ENCODE assay signal across 10 cellular contexts in the genomic region with DNA sequence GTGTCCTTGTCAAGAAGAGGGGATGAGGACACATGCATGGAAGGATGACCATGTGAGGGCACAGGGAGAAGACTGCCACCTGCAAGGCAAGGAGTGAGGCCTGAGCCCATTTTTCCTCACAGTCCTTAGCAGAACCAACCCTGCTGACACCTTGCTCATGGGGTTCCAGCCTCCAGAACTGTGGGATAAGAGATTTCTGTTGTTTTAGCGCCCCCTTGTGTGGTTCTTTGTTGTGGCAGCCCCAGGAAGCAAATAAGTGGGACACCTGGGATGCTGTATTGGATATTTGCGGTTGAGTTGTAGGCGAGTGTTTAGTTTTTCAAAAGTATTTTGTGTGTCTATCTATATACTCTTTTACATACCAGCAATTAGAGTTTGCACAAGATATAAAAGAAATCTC.
A peak's percentile ranks its signal among the peaks of the same experiment; 100 is the strongest.
DNase-seq lines count a peak whose midpoint lies in the region; ATAC-seq and TF ChIP-seq lines count a peak whose summit lies in the region.
"Had no signal": no experiment of that assay in that cellular context is flagged by ENCODE, and none has a peak within 500 bp of the region (broad histone marks: within the 10 kb centered on the region; RNA-seq: fewer than 3 reads in every experiment).

No MANE protein-coding gene starts in this region.

- TF ChIP-seq CTCF in AG09309 (IDR thresholded peaks at IDR 0.05; ENCODE audit: control insufficient read depth, insufficient read depth, low read depth, low read length, missing control alignments) = peak; percentile 31
- peak; percentile 57 for TF ChIP-seq CTCF in GM12873 (IDR thresholded peaks at IDR 0.05; ENCODE audit: insufficient read depth, low read depth, low read length, missing control alignments)
- peak; percentile 18 to 45 for TF ChIP-seq CTCF in fibroblast of lung (conservative IDR thresholded peaks at IDR 0.05 in 1 of 2, IDR thresholded peaks at IDR 0.05 in 1 of 2; ENCODE audit: low read depth in 1 of 2, low read length in 2 of 2)

- H3K4me3 ChIP-seq in AG09309 (ENCODE audit: control insufficient read depth, low read depth, low read length) = no peak overlapping the region
- H3K4me3 ChIP-seq in fibroblast of lung (replicated peaks in 1 of 4; ENCODE audit: control extremely low read depth in 1 of 4, insufficient read depth in 1 of 4, low read depth in 3 of 4, low read length in 4 of 4) = no peak overlapping the region
- H3K4me3 ChIP-seq: uterus had no signal

- no peaks in the 10 kb centered on the region for H3K36me3 Mint-ChIP-seq in natural killer cell treated with Interleukin-12 subunit alpha and Interleukin-12 subunit beta and Interleukin-15 and Interleukin-18, amount 100 ng/mL, for 72 hours

- H3K27me3 ChIP-seq in fibroblast of lung (ENCODE audit: control insufficient read depth, insufficient read depth, low read length) = no peaks in the 10 kb centered on the region
- H3K27me3 ChIP-seq: uterus had no signal

- H3K9me3 Mint-ChIP-seq in natural killer cell treated with Interleukin-12 subunit alpha and Interleukin-12 subunit beta and Interleukin-15 and Interleukin-18, amount 100 ng/mL, for 72 hours = no peaks in the 10 kb centered on the region

- H3K4me3 Mint-ChIP-seq in natural killer cell treated with Interleukin-12 subunit alpha and Interleukin-12 subunit beta and Interleukin-15 and Interleukin-18, amount 100 ng/mL, for 72 hours = no peak overlapping the region

- ATAC-seq in natural killer cell treated with Interleukin-12 subunit alpha and Interleukin-12 subunit beta and Interleukin-15 and Interleukin-18, amount 100 ng/mL, for 72 hours = no peak
- ATAC-seq in GM18907 (IDR thresholded peaks at IDR 0.05; ENCODE audit: unreplicated experiment) (no peak), HG03097 (IDR thresholded peaks at IDR 0.05; ENCODE audit: low FRiP score, unreplicated experiment) (no peak)

- no peaks in the 10 kb centered on the region for H3K36me3 ChIP-seq in fibroblast of lung (ENCODE audit: control insufficient read depth, insufficient read depth, low read length)
- H3K36me3 ChIP-seq: uterus had no signal

- peaks cover 16% of the 10 kb centered on the region for H3K4me1 ChIP-seq in fibroblast of lung (ENCODE audit: control insufficient read depth, extremely low read depth, insufficient read depth, low read length)
- H3K4me1 ChIP-seq: uterus had no signal

- DNase-seq in AG09309 (ENCODE audit: low read depth) (no peak), RPMI8226 (peak; percentile 22), fibroblast of lung (ENCODE audit: low read depth in 2 of 2) (no peak), NCI-H2196 (lab: John Stamatoyannopoulos, UW; ENCODE audit: unreplicated experiment) (no peak)
- DNase-seq in natural killer cell treated with Interleukin-12 subunit alpha and Interleukin-12 subunit beta and Interleukin-15 and Interleukin-18, amount 100 ng/mL, for 72 hours (ENCODE audit: low spot score) = no peak
- DNase-seq: NCI-H1105 treated with DMSO at 0.1 percent for 48 hours, uterus had no signal

- H2AFZ ChIP-seq in fibroblast of lung (ENCODE audit: low read length) = no peak overlapping the region

- no peak overlapping the region for H3K27ac Mint-ChIP-seq in natural killer cell treated with Interleukin-12 subunit alpha and Interleukin-12 subunit beta and Interleukin-15 and Interleukin-18, amount 100 ng/mL, for 72 hours

- H3K4me2 ChIP-seq in fibroblast of lung (ENCODE audit: extremely low read depth, insufficient read depth, low read length) = no peak overlapping the region

- no peak overlapping the region for H3K9ac ChIP-seq in fibroblast of lung (ENCODE audit: insufficient read depth, low read length)

- H3K27me3 Mint-ChIP-seq in natural killer cell treated with Interleukin-12 subunit alpha and Interleukin-12 subunit beta and Interleukin-15 and Interleukin-18, amount 100 ng/mL, for 72 hours = peaks cover 12 to 34% of the 10 kb centered on the region in 2 donors

- no peak overlapping the region for H3K27ac ChIP-seq in fibroblast of lung (ENCODE audit: insufficient read depth, low read length)
- H3K27ac ChIP-seq: uterus had no signal

- H3K4me1 Mint-ChIP-seq in natural killer cell treated with Interleukin-12 subunit alpha and Interleukin-12 subunit beta and Interleukin-15 and Interleukin-18, amount 100 ng/mL, for 72 hours (ENCODE audit: low read depth in 2 of 2) = no peaks in the 10 kb centered on the region

- H3K9me3 ChIP-seq in fibroblast of lung (ENCODE audit: control insufficient read depth, insufficient read depth, low read depth, low read length) = no peaks in the 10 kb centered on the region
- H3K9me3 ChIP-seq: uterus had no signal

- no peaks in the 10 kb centered on the region for H4K20me1 ChIP-seq in fibroblast of lung (ENCODE audit: control insufficient read depth, extremely low read depth, insufficient read depth, low read length)

- H3K79me2 ChIP-seq in fibroblast of lung (ENCODE audit: control insufficient read depth, insufficient read depth, low read length) = no peaks in the 10 kb centered on the region
